In genomic region chr9:21770877-21771560, GRCh38 we compare ENCODE assay signal across 11 cellular contexts. TPM values are rescaled to one million over a fixed set of nuclear protein-coding genes. Genes with fewer than 3 reads are reported as not detected.
DNase-seq lines count a peak whose midpoint lies in the region; FAIRE-seq and TF ChIP-seq lines count a peak whose summit lies in the region.
"Had no signal": no experiment of that assay in that cellular context is flagged by ENCODE, and none has a peak within 500 bp of the region (broad histone marks: within the 10 kb centered on the region; RNA-seq: fewer than 3 reads in every experiment).

No MANE protein-coding gene starts in this region.

- peaks cover 7% of the 10 kb centered on the region for H3K4me1 ChIP-seq in A673 (ENCODE audit: insufficient read depth, low read length, poor library complexity, severe bottlenecking)
- H3K4me1 ChIP-seq in keratinocyte (ENCODE audit: control insufficient read depth, extremely low read depth, insufficient read depth, low read length): peaks cover 15% of the 10 kb centered on the region
- H3K4me1 ChIP-seq: BLaER1 had no signal

- intact Hi-C loops in A673 (cut with micrococcal nuclease; ENCODE audit: unreplicated experiment): no loop called here

- TF ChIP-seq CTCF in A673 (conservative IDR thresholded peaks at IDR 0.05; ENCODE audit: low read depth, low read length) (no peak), HFF-Myc (IDR thresholded peaks at IDR 0.05; ENCODE audit: low read depth, low read length, missing control alignments) (no peak), astrocyte of the cerebellum (IDR thresholded peaks at IDR 0.05; ENCODE audit: low read depth, low read length, missing control alignments) (no peak), keratinocyte (optimal IDR thresholded peaks at IDR 0.05 in 1 of 3, IDR thresholded peaks at IDR 0.05 in 1 of 3, conservative IDR thresholded peaks at IDR 0.05 in 1 of 3; ENCODE audit: extremely low read depth in 1 of 3, insufficient read depth in 2 of 3, low read length in 3 of 3) (no peak)

- H3K36me3 ChIP-seq in A673 (ENCODE audit: insufficient read depth, low read length, poor library complexity, severe bottlenecking): no peaks in the 10 kb centered on the region
- H3K36me3 ChIP-seq in keratinocyte (ENCODE audit: control insufficient read depth in 2 of 2, extremely low read depth in 1 of 2, insufficient read depth in 2 of 2, low read length in 2 of 2): no peaks in the 10 kb centered on the region
- H3K36me3 ChIP-seq: BLaER1, heart right ventricle had no signal

- H2AFZ ChIP-seq in keratinocyte (ENCODE audit: control insufficient read depth, low read length): peak overlapping the region; percentile 87

- H4K20me1 ChIP-seq in keratinocyte (ENCODE audit: control insufficient read depth, extremely low read depth, insufficient read depth, low read length): no peaks in the 10 kb centered on the region
- H4K20me1 ChIP-seq: BLaER1 had no signal

- H3K9me3 ChIP-seq in A673 (ENCODE audit: low read depth, low read length, poor library complexity, severe bottlenecking) (no peaks in the 10 kb centered on the region), keratinocyte (ENCODE audit: control insufficient read depth, low read depth, low read length) (no peaks in the 10 kb centered on the region)
- H3K9me3 ChIP-seq: heart right ventricle had no signal

- POLR2A ChIA-PET in A673 (lab: Charles Lee; ENCODE audit: low non-redundant PET): no interaction called here

- BruUV-seq in A673 (replicated peaks; lab: Mats Ljungman, UMichigan): no TSS peak

- H3K27ac ChIP-seq in A673 (ENCODE audit: low read depth, low read length, poor library complexity, severe bottlenecking): no peak overlapping the region
- H3K27ac ChIP-seq in keratinocyte (ENCODE audit: control insufficient read depth, insufficient read depth, low read length): peak overlapping the region; percentile 67
- H3K27ac ChIP-seq: BLaER1, heart right ventricle had no signal

- peak; percentile 85 for FAIRE-seq in keratinocyte (lab: Jason Lieb, UNC)

- no peak overlapping the region for H3K4me3 ChIP-seq in A673 (ENCODE audit: low read depth, low read length, poor library complexity, severe bottlenecking)
- H3K4me3 ChIP-seq in HFF-Myc (replicated peaks; ENCODE audit: low read depth, low read length): no peak overlapping the region
- no peak overlapping the region for H3K4me3 ChIP-seq in astrocyte of the cerebellum (ENCODE audit: low read depth, low read length)
- peak overlapping the region in 2 of 3 experiments; percentile 4 to 35 for H3K4me3 ChIP-seq in keratinocyte (ENCODE audit: control insufficient read depth in 2 of 3, extremely low read depth in 1 of 3, insufficient read depth in 2 of 3, low read depth in 1 of 3, low read length in 3 of 3)
- H3K4me3 ChIP-seq: BLaER1, heart right ventricle had no signal

- H3K4me2 ChIP-seq in keratinocyte (ENCODE audit: control insufficient read depth, extremely low read depth, insufficient read depth, low read depth, low read length): peak overlapping the region; percentile 80
- H3K4me2 ChIP-seq: BLaER1 had no signal

- no peaks in the 10 kb centered on the region for H3K79me2 ChIP-seq in keratinocyte (ENCODE audit: control insufficient read depth, insufficient read depth, low read length)

- H3K9ac ChIP-seq in keratinocyte (ENCODE audit: control insufficient read depth, extremely low read depth, insufficient read depth, low read length): peak overlapping the region; percentile 2
- H3K9ac ChIP-seq: BLaER1 had no signal

- dilution Hi-C loops in keratinocyte (cut with MboI; ENCODE audit: extremely low pct_ligation_motif_present, low sequenced_read_pairs): no loop called here

- DNase-seq in A673 (ENCODE audit: low spot score) (peak; percentile 61), HFF-Myc (ENCODE audit: extremely low read depth, low read depth) (peak; percentile 38), astrocyte of the cerebellum (ENCODE audit: low read depth) (peak; percentile 24), keratinocyte (ENCODE audit: low read depth, low spot score) (no peak), foreskin melanocyte (no peak), DMS114 treated with DMSO at 0.1 percent for 48 hours (lab: John Stamatoyannopoulos, UW; ENCODE audit: unreplicated experiment) (no peak), T1000 (lab: John Stamatoyannopoulos, UW) (no peak), mucosa of gallbladder (ENCODE audit: low spot score) (no peak)
- DNase-seq: heart right ventricle, NCI-H2107 had no signal

- H3K27me3 ChIP-seq in A673 (replicated peaks; ENCODE audit: insufficient read depth, low read depth, low read length, poor library complexity) (no peaks in the 10 kb centered on the region), keratinocyte (ENCODE audit: control insufficient read depth, extremely low read depth, insufficient read depth, low read length) (no peaks in the 10 kb centered on the region)
- H3K27me3 ChIP-seq: BLaER1 had no signal

- H3K9me1 ChIP-seq in keratinocyte (ENCODE audit: control insufficient read depth, extremely low read depth, insufficient read depth, low read length): no peaks in the 10 kb centered on the region

- in situ Hi-C loops in astrocyte of the cerebellum (cut with HindIII; ENCODE audit: low sequenced_read_pairs): no loop called here

- CTCF ChIA-PET in A673 (lab: Charles Lee): no interaction called here

RNA-seq across cellular contexts. Expression of gene MTAP, which starts 31.4 kb away (rescaled TPM):
- 39.2 and 45.7 TPM in 2 replicates for total RNA-seq in A673 (2021)
- polyA plus RNA-seq in keratinocyte: 24.5 to 50.3 TPM (median 48.7 TPM) in 3 replicates
- 15.0 TPM for polyA plus RNA-seq in keratinocyte (2011; ENCODE audit: low read depth)
- polyA plus RNA-seq in keratinocyte (2011; cell fraction: cytosol; rRNA removed): 23.5 and 32.4 TPM in 2 replicates
- 44.3 and 51.4 TPM in 2 replicates for polyA plus RNA-seq in keratinocyte (2011; cell fraction: nucleus; rRNA removed)
- 16.7 and 39.8 TPM in 2 replicates for polyA plus RNA-seq in keratinocyte (2012; ENCODE audit: low replicate concordance)
- 28.1 to 51.7 TPM (median 33.3 TPM) in 3 replicates for polyA minus RNA-seq in keratinocyte
- 40.3 TPM for polyA minus RNA-seq in keratinocyte (2011; cell fraction: cytosol; rRNA and poly(A)+ RNA removed)
- polyA minus RNA-seq in keratinocyte (2011; cell fraction: nucleus; rRNA and poly(A)+ RNA removed): 30.6 and 76.9 TPM in 2 replicates
- total RNA-seq in mucosa of gallbladder: 29.2 TPM

Comparison
In these comparisons a context has a peak if more than half of its experiments do, and no peak if none do; other contexts are left out.
1. DNase-seq: peak in A673 (single experiment), HFF-Myc (single experiment) and astrocyte of the cerebellum (single experiment); none in keratinocyte (single experiment), foreskin melanocyte (single experiment), DMS114 treated with DMSO at 0.1 percent for 48 hours (single experiment), T1000 (single experiment) and mucosa of gallbladder (single experiment).
2. H3K4me3 ChIP-seq: peak in keratinocyte (2 of 3); none in A673 (single experiment), HFF-Myc (single experiment) and astrocyte of the cerebellum (single experiment).